ENCODE assay signal across 13 cellular contexts in genomic region chr6:73121421-73121993, GRCh38.
A peak's percentile ranks its signal among the peaks of the same experiment; 100 is the strongest.
DNase-seq lines count a peak whose midpoint lies in the region; ATAC-seq and TF ChIP-seq lines count a peak whose summit lies in the region.
"Had no signal": no experiment of that assay in that cellular context is flagged by ENCODE, and none has a peak within 500 bp of the region (broad histone marks: within the 10 kb centered on the region; RNA-seq: fewer than 3 reads in every experiment).

No MANE protein-coding gene starts in this region.

- H3K9me3 ChIP-seq in SJCRH30 (replicated peaks) (no peaks in the 10 kb centered on the region), fibroblast of lung (ENCODE audit: control insufficient read depth, insufficient read depth, low read depth, low read length) (no peaks in the 10 kb centered on the region)
- H3K9me3 ChIP-seq: colonic mucosa, heart right ventricle had no signal

- peak; percentile 29 for DNase-seq in H4 (ENCODE audit: low spot score)
- peak; percentile 77 to 92 for DNase-seq in SJCRH30
- DNase-seq in fibroblast of lung (ENCODE audit: low read depth in 2 of 2) = peak; percentile 47 to 77
- peak; percentile 66 for DNase-seq in retinal pigment epithelial cell (ENCODE audit: low read depth)
- no peak for DNase-seq in cortex of kidney (lab: John Stamatoyannopoulos, UW)
- DNase-seq: colonic mucosa, DMS79 treated with DMSO at 0.1 percent for 48 hours, heart right ventricle had no signal

- H4K20me1 ChIP-seq in fibroblast of lung (ENCODE audit: control insufficient read depth, extremely low read depth, insufficient read depth, low read length) = no peaks in the 10 kb centered on the region

- ATAC-seq in HG02938 (IDR thresholded peaks at IDR 0.05; ENCODE audit: unreplicated experiment) = no peak
- no peak for ATAC-seq in GM18907 (IDR thresholded peaks at IDR 0.05; ENCODE audit: unreplicated experiment)
- ATAC-seq: activated CD4-positive, CD25-positive, alpha-beta regulatory T cell treated with anti-CD3 and anti-CD28 coated beads, Interleukin-2, amount 50 U/mL, for 24 hours; heart right ventricle; sciatic nerve had no signal

- H2AFZ ChIP-seq in fibroblast of lung (ENCODE audit: low read length) = no peak overlapping the region

- no peaks in the 10 kb centered on the region for H3K79me2 ChIP-seq in fibroblast of lung (ENCODE audit: control insufficient read depth, insufficient read depth, low read length)

- H3K27ac ChIP-seq in SJCRH30 = peak overlapping the region; percentile 56
- no peak overlapping the region for H3K27ac ChIP-seq in fibroblast of lung (ENCODE audit: insufficient read depth, low read length)
- H3K27ac ChIP-seq: colonic mucosa, heart right ventricle, KMS-11 had no signal

- H3K9ac ChIP-seq in fibroblast of lung (ENCODE audit: insufficient read depth, low read length) = no peak overlapping the region
- H3K9ac ChIP-seq: KMS-11 had no signal

- H3K4me1 ChIP-seq in SJCRH30 = peaks cover 27% of the 10 kb centered on the region
- no peaks in the 10 kb centered on the region for H3K4me1 ChIP-seq in fibroblast of lung (ENCODE audit: control insufficient read depth, extremely low read depth, insufficient read depth, low read length)
- H3K4me1 ChIP-seq: colonic mucosa, heart right ventricle had no signal

- H3K4me2 ChIP-seq in fibroblast of lung (ENCODE audit: extremely low read depth, insufficient read depth, low read length) = no peak overlapping the region
- H3K4me2 ChIP-seq: KMS-11 had no signal

- no peaks in the 10 kb centered on the region for H3K27me3 ChIP-seq in SJCRH30
- no peaks in the 10 kb centered on the region for H3K27me3 ChIP-seq in fibroblast of lung (ENCODE audit: control insufficient read depth, insufficient read depth, low read length)
- H3K27me3 ChIP-seq: colonic mucosa, heart right ventricle had no signal

- H3K4me3 ChIP-seq in SJCRH30 (no peak overlapping the region), fibroblast of lung (replicated peaks in 1 of 4; ENCODE audit: control extremely low read depth in 1 of 4, insufficient read depth in 1 of 4, low read depth in 3 of 4, low read length in 4 of 4) (no peak overlapping the region), retinal pigment epithelial cell (ENCODE audit: low read length) (no peak overlapping the region)
- H3K4me3 ChIP-seq: colonic mucosa, heart right ventricle had no signal

- no peaks in the 10 kb centered on the region for H3K36me3 ChIP-seq in SJCRH30
- no peaks in the 10 kb centered on the region for H3K36me3 ChIP-seq in fibroblast of lung (ENCODE audit: control insufficient read depth, insufficient read depth, low read length)
- H3K36me3 ChIP-seq: colonic mucosa, heart right ventricle had no signal

- TF ChIP-seq CTCF in fibroblast of lung (conservative IDR thresholded peaks at IDR 0.05 in 1 of 2, IDR thresholded peaks at IDR 0.05 in 1 of 2; ENCODE audit: low read depth in 1 of 2, low read length in 2 of 2) (peak in 1 of 2 donors; percentile 45), retinal pigment epithelial cell (conservative IDR thresholded peaks at IDR 0.05; ENCODE audit: low read depth, low read length) (peak; percentile 36)
